In the genomic region with DNA sequence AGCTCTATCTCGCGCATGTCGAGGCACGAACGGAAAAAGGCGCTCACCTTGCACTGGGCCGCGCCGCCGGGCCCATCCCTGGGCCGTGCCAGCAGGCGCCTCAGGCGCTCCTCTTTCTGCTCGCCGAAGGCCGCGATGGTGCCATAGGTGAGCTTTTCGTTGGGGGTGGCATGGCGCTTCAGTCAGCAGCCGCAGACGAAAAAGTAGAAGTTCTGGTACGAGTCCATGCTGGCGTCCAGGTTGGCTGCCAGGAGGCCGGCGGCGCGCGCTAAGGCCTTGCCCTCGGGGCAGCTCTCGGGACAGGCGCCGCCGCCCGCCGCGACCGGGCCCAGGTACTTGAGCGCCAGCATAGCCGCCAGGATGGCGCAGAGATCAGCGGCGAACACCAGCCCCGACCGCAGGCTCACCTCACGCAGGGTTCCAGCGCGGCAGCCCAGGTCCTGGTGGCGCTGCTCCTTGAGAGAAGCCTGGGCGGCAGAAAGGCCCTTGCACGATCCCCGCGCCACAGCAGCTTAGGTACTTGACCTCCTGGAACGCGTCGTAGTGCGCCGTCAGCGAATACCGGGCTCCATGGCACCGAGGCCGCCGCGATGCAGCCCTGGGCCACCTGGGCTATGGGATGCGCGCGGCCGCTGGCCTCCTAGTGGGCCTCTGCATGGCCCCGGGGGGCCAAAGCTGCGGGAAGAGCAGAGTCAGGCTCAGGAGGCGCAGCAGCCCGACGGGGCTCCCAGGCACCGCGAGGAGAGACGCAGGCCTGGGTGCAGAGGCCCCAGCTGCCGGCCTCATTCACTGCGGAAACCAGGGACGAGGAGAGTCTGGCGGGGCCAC, we compare ENCODE assay signal across 11 cellular contexts. TPM values are rescaled to one million over a fixed set of nuclear protein-coding genes. Genes with fewer than 3 reads are reported as not detected.
DNase-seq lines count a peak whose midpoint lies in the region; ATAC-seq and TF ChIP-seq lines count a peak whose summit lies in the region.
"Had no signal": no experiment of that assay in that cellular context is flagged by ENCODE, and none has a peak within 500 bp of the region (broad histone marks: within the 10 kb centered on the region; RNA-seq: fewer than 3 reads in every experiment).

No MANE protein-coding gene starts in this region.

- peaks cover 3% of the 10 kb centered on the region for H3K36me3 Mint-ChIP-seq in activated naive CD8-positive, alpha-beta T cell treated with anti-CD3 and anti-CD28 coated beads, Interleukin-2, amount 10 ng/mL, durations not matched to agents 7 days and 5 days

- H3K27ac ChIP-seq in subcutaneous abdominal adipose tissue (ENCODE audit: low read depth, low read length) (no peak overlapping the region), uterus (no peak overlapping the region)

- no peak for ATAC-seq in activated naive CD8-positive, alpha-beta T cell treated with anti-CD3 and anti-CD28 coated beads, Interleukin-2, amount 10 ng/mL, durations not matched to agents 7 days and 5 days (ENCODE audit: low read depth)
- no peak for ATAC-seq in GM21825 (IDR thresholded peaks at IDR 0.05; ENCODE audit: unreplicated experiment)

- POLR2A ChIA-PET in activated naive CD8-positive, alpha-beta T cell treated with anti-CD3 and anti-CD28 coated beads, Interleukin-2, amount 10 ng/mL, durations not matched to agents 7 days and 5 days (lab: Charles Lee), result no interaction called here

- peaks cover 0 to 13% (median 5%) of the 10 kb centered on the region in 5 donors for H3K9me3 ChIP-seq in subcutaneous abdominal adipose tissue (ENCODE audit: control insufficient read depth in 5 of 5, low read length in 5 of 5)
- no peaks in the 10 kb centered on the region for H3K9me3 ChIP-seq in uterus

- peaks cover 62% of the 10 kb centered on the region for H3K27me3 Mint-ChIP-seq in activated naive CD8-positive, alpha-beta T cell treated with anti-CD3 and anti-CD28 coated beads, Interleukin-2, amount 10 ng/mL, durations not matched to agents 7 days and 5 days

- intact Hi-C loops in uterus (cut with DNase I; ENCODE audit: low total_unique reads), result no loop called here

- H3K9me3 Mint-ChIP-seq in activated naive CD8-positive, alpha-beta T cell treated with anti-CD3 and anti-CD28 coated beads, Interleukin-2, amount 10 ng/mL, durations not matched to agents 7 days and 5 days, result no peaks in the 10 kb centered on the region

- H3K4me1 ChIP-seq in subcutaneous abdominal adipose tissue (ENCODE audit: control insufficient read depth in 5 of 5, insufficient read depth in 5 of 5, low read length in 5 of 5) (peaks cover 0 to 28% (median 21%) of the 10 kb centered on the region in 5 donors), uterus (peaks cover 0 to 5% of the 10 kb centered on the region in 2 donors)

- H3K36me3 ChIP-seq in subcutaneous abdominal adipose tissue (ENCODE audit: control insufficient read depth in 5 of 5, insufficient read depth in 5 of 5, low read length in 5 of 5) (no peaks in the 10 kb centered on the region), uterus (no peaks in the 10 kb centered on the region)

- no peak for TF ChIP-seq CTCF in uterus (IDR thresholded peaks at IDR 0.05)

- H3K9ac ChIP-seq in subcutaneous abdominal adipose tissue (ENCODE audit: low read length in 5 of 5), result no peak overlapping the region

- peak overlapping the region in 3 of 5 donors; percentile 45 to 60 (median 50) for H3K4me3 ChIP-seq in subcutaneous abdominal adipose tissue (ENCODE audit: low read depth in 1 of 5, low read length in 5 of 5)
- H3K4me3 ChIP-seq in uterus, result no peak overlapping the region

- H3K27ac Mint-ChIP-seq in activated naive CD8-positive, alpha-beta T cell treated with anti-CD3 and anti-CD28 coated beads, Interleukin-2, amount 10 ng/mL, durations not matched to agents 7 days and 5 days, result no peak overlapping the region

- H3K27me3 ChIP-seq in subcutaneous abdominal adipose tissue (ENCODE audit: control insufficient read depth in 5 of 5, insufficient read depth in 4 of 5, low read length in 5 of 5) (peaks cover 40 to 64% (median 57%) of the 10 kb centered on the region in 5 donors), uterus (peaks cover 0 to 9% of the 10 kb centered on the region in 2 donors)

- no peak for TF ChIP-seq POLR2A in uterus (IDR thresholded peaks at IDR 0.05)

- peaks cover 7% of the 10 kb centered on the region for H3K4me1 Mint-ChIP-seq in activated naive CD8-positive, alpha-beta T cell treated with anti-CD3 and anti-CD28 coated beads, Interleukin-2, amount 10 ng/mL, durations not matched to agents 7 days and 5 days

- H3K4me3 Mint-ChIP-seq in activated naive CD8-positive, alpha-beta T cell treated with anti-CD3 and anti-CD28 coated beads, Interleukin-2, amount 10 ng/mL, durations not matched to agents 7 days and 5 days, result peak overlapping the region; percentile 76

- peak; percentile 26 for DNase-seq in activated CD4-positive, alpha-beta T cell treated with anti-CD3 and anti-CD28 coated beads for 48 hours
- no peak for DNase-seq in activated CD4-positive, alpha-beta T cell treated with anti-CD3 and anti-CD28 coated beads, Interleukin-2, amount 50 U/mL, for 4 hours
- no peak for DNase-seq in activated naive CD8-positive, alpha-beta T cell treated with anti-CD3 and anti-CD28 coated beads, Interleukin-2, amount 10 ng/mL, durations not matched to agents 7 days and 5 days
- DNase-seq in left kidney (ENCODE audit: low read depth, low spot score) (peak; percentile 56), uterus (no peak), NCI-H187 treated with DMSO at 0.1 percent for 48 hours (lab: John Stamatoyannopoulos, UW) (no peak)
- DNase-seq: AML-193 had no signal

RNA-seq across cellular contexts. Expression of a gene that starts 12.8 kb away (rescaled TPM):
- total RNA-seq in activated naive CD8-positive, alpha-beta T cell treated with anti-CD3 and anti-CD28 coated beads, Interleukin-2, amount 10 ng/mL, durations not matched to agents 7 days and 5 days, result not detected
- total RNA-seq in uterus, result not detected
- total RNA-seq: M059J, omental fat pad had no signal

RNA-seq across cellular contexts. Expression of a gene that starts 36.5 kb away (rescaled TPM):
- total RNA-seq in activated naive CD8-positive, alpha-beta T cell treated with anti-CD3 and anti-CD28 coated beads, Interleukin-2, amount 10 ng/mL, durations not matched to agents 7 days and 5 days, result not detected
- total RNA-seq in uterus, result not detected
- total RNA-seq: M059J, omental fat pad had no signal

RNA-seq across cellular contexts. Expression of a gene that starts 40.9 kb away (rescaled TPM):
- not detected for total RNA-seq in activated naive CD8-positive, alpha-beta T cell treated with anti-CD3 and anti-CD28 coated beads, Interleukin-2, amount 10 ng/mL, durations not matched to agents 7 days and 5 days
- total RNA-seq in uterus, result under 1 TPM in 1 of 4 donors, not detected in 3; 0.62 TPM
- total RNA-seq: omental fat pad had no signal

Comparison
In these comparisons a context has a peak if more than half of its experiments do, and no peak if none do; other contexts are left out.
1. DNase-seq: peak in activated CD4-positive, alpha-beta T cell treated with anti-CD3 and anti-CD28 coated beads for 48 hours (single experiment) and left kidney (single experiment); none in activated CD4-positive, alpha-beta T cell treated with anti-CD3 and anti-CD28 coated beads, Interleukin-2, amount 50 U/mL, for 4 hours (0 of 2), activated naive CD8-positive, alpha-beta T cell treated with anti-CD3 and anti-CD28 coated beads, Interleukin-2, amount 10 ng/mL, durations not matched to agents 7 days and 5 days (single experiment), uterus (0 of 2) and NCI-H187 treated with DMSO at 0.1 percent for 48 hours (single experiment).
2. H3K4me3 ChIP-seq: peak in subcutaneous abdominal adipose tissue (3 of 5); none in uterus (0 of 2).